ENCODE assay signal across 20 cellular contexts in the genomic region with DNA sequence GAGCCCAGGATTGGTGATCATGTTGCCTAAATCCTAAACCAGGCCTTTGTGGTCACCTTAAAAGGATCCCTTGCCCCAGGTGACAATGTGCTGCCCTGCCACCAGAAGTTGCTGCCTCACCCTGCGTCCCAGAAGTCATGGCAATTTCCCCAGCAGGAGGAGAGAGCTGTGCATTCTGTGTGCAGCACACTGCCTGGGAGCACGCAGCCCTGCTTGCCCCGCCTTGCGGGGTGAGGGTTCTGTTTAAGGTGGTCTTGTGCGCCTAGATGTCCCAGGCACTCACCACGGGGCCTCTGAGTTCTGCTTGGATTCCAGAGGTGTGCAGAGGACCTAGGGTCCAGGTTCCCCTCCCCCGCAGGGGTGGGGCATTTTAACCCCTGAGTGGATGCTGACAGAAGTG.
DNase-seq lines count a peak whose midpoint lies in the region; ATAC-seq and TF ChIP-seq lines count a peak whose summit lies in the region.
"Had no signal": no experiment of that assay in that cellular context is flagged by ENCODE, and none has a peak within 500 bp of the region (broad histone marks: within the 10 kb centered on the region; RNA-seq: fewer than 3 reads in every experiment).

No MANE protein-coding gene starts in this region.

- no CpG with 5 or more reads among the region's 7 CpGs for WGBS in neuronal stem cell (ENCODE audit: extremely low coverage in 2 of 2, insufficient read length in 2 of 2, insufficient replicate concordance in 1 of 2), 2 donors

- H3K36me3 ChIP-seq in neuronal stem cell (replicated peaks in 1 of 2; ENCODE audit: control insufficient read depth in 2 of 2, insufficient read depth in 2 of 2, low read length in 2 of 2): no peaks in the 10 kb centered on the region
- no peaks in the 10 kb centered on the region for H3K36me3 ChIP-seq in MM.1S (replicated peaks; ENCODE audit: insufficient read depth, low read length)

- CTCF ChIA-PET in WTC11 (lab: Charles Lee): interaction anchor here (1.3 to 2.7 kb wide), 7 partner anchors 10 to 118 kb away, joined by 3 to 12 read pairs (median 9); no protein-coding TSS in a partner anchor
- CTCF ChIA-PET in activated CD8-positive, alpha-beta T cell treated with anti-CD3 and anti-CD28 coated beads, Interleukin-2, amount 10 ng/mL, durations not matched to agents 7 days and 5 days (lab: Charles Lee): interaction anchor here (1.8 kb wide), 1 partner anchor 14 kb away, joined by 4 read pairs; no protein-coding TSS in a partner anchor

- no peak overlapping the region for H3K4ac ChIP-seq in neuronal stem cell (ENCODE audit: low read length)

- peaks cover 52% of the 10 kb centered on the region for H3K4me1 Mint-ChIP-seq in WTC11
- no peaks in the 10 kb centered on the region for H3K4me1 Mint-ChIP-seq in activated CD8-positive, alpha-beta T cell treated with anti-CD3 and anti-CD28 coated beads, Interleukin-2, amount 10 ng/mL, durations not matched to agents 7 days and 5 days (ENCODE audit: low read depth)

- H3K9me3 ChIP-seq in neuronal stem cell (replicated peaks in 1 of 2; ENCODE audit: control insufficient read depth in 2 of 2, insufficient read depth in 1 of 2, low read depth in 1 of 2, low read length in 2 of 2): peaks cover 0 to 3% of the 10 kb centered on the region in 2 donors
- H3K9me3 ChIP-seq in MM.1S (replicated peaks; ENCODE audit: insufficient read depth, low read length): no peaks in the 10 kb centered on the region
- H3K9me3 ChIP-seq: mucosa of descending colon, testis had no signal

- no peak overlapping the region for H2BK15ac ChIP-seq in neuronal stem cell (ENCODE audit: low read length)

- no peak overlapping the region for H3K14ac ChIP-seq in neuronal stem cell (ENCODE audit: low read length)

- H3K36me3 Mint-ChIP-seq in WTC11: no peaks in the 10 kb centered on the region
- H3K36me3 Mint-ChIP-seq in activated CD8-positive, alpha-beta T cell treated with anti-CD3 and anti-CD28 coated beads, Interleukin-2, amount 10 ng/mL, durations not matched to agents 7 days and 5 days (ENCODE audit: low read depth): peaks cover 7% of the 10 kb centered on the region

- no peak for TF ChIP-seq CTCF in WTC11 (IDR thresholded peaks at IDR 0.05)
- no peak for TF ChIP-seq CTCF in MM.1S (IDR thresholded peaks at IDR 0.05; ENCODE audit: low read length)

- H3K4me1 ChIP-seq in neuronal stem cell (ENCODE audit: control insufficient read depth in 2 of 2, insufficient read depth in 1 of 2, low read depth in 1 of 2, low read length in 2 of 2): peaks cover 0 to 8% of the 10 kb centered on the region in 2 donors
- no peaks in the 10 kb centered on the region for H3K4me1 ChIP-seq in MM.1S (ENCODE audit: low read length)

- H2BK5ac ChIP-seq in neuronal stem cell (ENCODE audit: low read length): no peak overlapping the region

- in situ Hi-C loops in G401 (cut with HindIII; ENCODE audit: low sequenced_read_pairs): no loop called here

- no peak overlapping the region for H2BK120ac ChIP-seq in neuronal stem cell (ENCODE audit: low read depth, low read length)

- H3F3A ChIP-seq in MM.1S (ENCODE audit: insufficient read depth, low read length): no peaks in the 10 kb centered on the region

- peak; percentile 71 for DNase-seq in G401 (ENCODE audit: low spot score)
- DNase-seq in WTC11 (ENCODE audit: low spot score): no peak
- no peak for DNase-seq in neuronal stem cell (ENCODE audit: low spot score)
- no peak for DNase-seq in NCI-H1417 treated with DMSO at 0.1 percent for 48 hours (lab: John Stamatoyannopoulos, UW)
- no peak for DNase-seq in activated CD8-positive, alpha-beta T cell treated with anti-CD3 and anti-CD28 coated beads, Interleukin-2, amount 10 ng/mL, durations not matched to agents 7 days and 5 days
- DNase-seq in MM.1S: no peak
- DNase-seq: activated CD8-positive, alpha-beta T cell treated with anti-CD3 and anti-CD28 coated beads for 36 hours; activated T-cell treated with anti-CD3 and anti-CD28 coated beads, Interleukin-2, amount 50 U/mL, for 72 hours; cortex of kidney; islet precursor cell; mucosa of descending colon; NCI-H1930; NCI-H524; stimulated activated CD4-positive, alpha-beta T cell treated with anti-CD3 and anti-CD28 coated beads, Interleukin-4, amount 100 ng/mL, for 4 hours; testis had no signal

- no peak overlapping the region for H3K4me3 ChIP-seq in neuronal stem cell (ENCODE audit: low read length in 2 of 2)
- H3K4me3 ChIP-seq in MM.1S (ENCODE audit: low read length): no peak overlapping the region
- H3K4me3 ChIP-seq: BLaER1 treated with 17β-estradiol and CSF1 and Interleukin-3, amounts not matched to agents 10 nM and 100 nM; mucosa of descending colon; testis had no signal

- H3K18ac ChIP-seq in neuronal stem cell (ENCODE audit: low read length): peak overlapping the region; percentile 15

- H3K27me3 Mint-ChIP-seq in WTC11 (ENCODE audit: low read depth): no peaks in the 10 kb centered on the region
- no peaks in the 10 kb centered on the region for H3K27me3 Mint-ChIP-seq in activated CD8-positive, alpha-beta T cell treated with anti-CD3 and anti-CD28 coated beads, Interleukin-2, amount 10 ng/mL, durations not matched to agents 7 days and 5 days (ENCODE audit: low read depth)
- H3K27me3 Mint-ChIP-seq: activated CD8-positive, alpha-beta T cell treated with anti-CD3 and anti-CD28 coated beads for 36 hours had no signal

- no peaks in the 10 kb centered on the region for H3K79me1 ChIP-seq in neuronal stem cell (ENCODE audit: low read depth, low read length)

- H4K20me1 ChIP-seq in MM.1S (ENCODE audit: insufficient read depth, low read length): no peaks in the 10 kb centered on the region

- H3K27ac Mint-ChIP-seq in WTC11: peak overlapping the region; percentile 42; the same call in 1 of the 2 replicates
- no peak overlapping the region for H3K27ac Mint-ChIP-seq in activated CD8-positive, alpha-beta T cell treated with anti-CD3 and anti-CD28 coated beads, Interleukin-2, amount 10 ng/mL, durations not matched to agents 7 days and 5 days
- H3K27ac Mint-ChIP-seq: activated CD8-positive, alpha-beta T cell treated with anti-CD3 and anti-CD28 coated beads for 36 hours; activated T-cell treated with anti-CD3 and anti-CD28 coated beads, Interleukin-2, amount 50 U/mL, for 72 hours had no signal

- H2AK5ac ChIP-seq in neuronal stem cell (ENCODE audit: low read depth, low read length): no peak overlapping the region

- POLR2A ChIA-PET in WTC11 (lab: Charles Lee): no interaction called here
- POLR2A ChIA-PET in activated CD8-positive, alpha-beta T cell treated with anti-CD3 and anti-CD28 coated beads, Interleukin-2, amount 10 ng/mL, durations not matched to agents 7 days and 5 days (lab: Charles Lee): no interaction called here

- no peak overlapping the region for H2AFZ ChIP-seq in neuronal stem cell (ENCODE audit: low read length)
- no peak overlapping the region for H2AFZ ChIP-seq in MM.1S (ENCODE audit: low read length)

- H4K8ac ChIP-seq in neuronal stem cell (ENCODE audit: low read depth, low read length): no peak overlapping the region

- H3K23ac ChIP-seq in neuronal stem cell (ENCODE audit: low read depth, low read length, poor library complexity): no peak overlapping the region

- H3K4me3 Mint-ChIP-seq in WTC11: no peak overlapping the region
- H3K4me3 Mint-ChIP-seq in activated CD8-positive, alpha-beta T cell treated with anti-CD3 and anti-CD28 coated beads, Interleukin-2, amount 10 ng/mL, durations not matched to agents 7 days and 5 days: no peak overlapping the region
- H3K4me3 Mint-ChIP-seq: activated CD8-positive, alpha-beta T cell treated with anti-CD3 and anti-CD28 coated beads for 36 hours; activated T-cell treated with anti-CD3 and anti-CD28 coated beads, Interleukin-2, amount 50 U/mL, for 72 hours had no signal

- H3K79me2 ChIP-seq in MM.1S (ENCODE audit: low read length): no peaks in the 10 kb centered on the region

- no peaks in the 10 kb centered on the region for H3K27me3 ChIP-seq in neuronal stem cell (ENCODE audit: control insufficient read depth in 3 of 3, insufficient read depth in 3 of 3, low read depth in 1 of 3, low read length in 3 of 3)
- H3K27me3 ChIP-seq in MM.1S (replicated peaks; ENCODE audit: insufficient read depth, low read length): no peaks in the 10 kb centered on the region
- H3K27me3 ChIP-seq: BLaER1 treated with 17β-estradiol and CSF1 and Interleukin-3, amounts not matched to agents 10 nM and 100 nM; testis had no signal

- H3K4me2 ChIP-seq in neuronal stem cell (ENCODE audit: insufficient read depth, low read length, poor library complexity, severe bottlenecking) (no peak overlapping the region), MM.1S (ENCODE audit: low read depth, low read length) (no peak overlapping the region)
- H3K4me2 ChIP-seq: BLaER1 treated with 17β-estradiol and CSF1 and Interleukin-3, amounts not matched to agents 10 nM and 100 nM had no signal

- H4K91ac ChIP-seq in neuronal stem cell (ENCODE audit: low read depth, low read length, poor library complexity): no peak overlapping the region

- ATAC-seq in WTC11: peak; percentile 64
- peak; percentile 37 for ATAC-seq in esophagus mucosa
- ATAC-seq in GM19397 (IDR thresholded peaks at IDR 0.05; ENCODE audit: unreplicated experiment): no peak
- no peak for ATAC-seq in activated CD8-positive, alpha-beta T cell treated with anti-CD3 and anti-CD28 coated beads, Interleukin-2, amount 10 ng/mL, durations not matched to agents 7 days and 5 days
- ATAC-seq: activated CD8-positive, alpha-beta T cell treated with anti-CD3 and anti-CD28 coated beads for 36 hours; activated T-cell treated with anti-CD3 and anti-CD28 coated beads, Interleukin-2, amount 50 U/mL, for 72 hours; HCT116; mucosa of descending colon had no signal

- H3K9ac ChIP-seq in neuronal stem cell (ENCODE audit: low read depth, low read length, poor library complexity): no peak overlapping the region
- H3K9ac ChIP-seq in MM.1S (ENCODE audit: low read length): no peak overlapping the region
- H3K9ac ChIP-seq: BLaER1 treated with 17β-estradiol and CSF1 and Interleukin-3, amounts not matched to agents 10 nM and 100 nM had no signal

- H3K27ac ChIP-seq in neuronal stem cell (replicated peaks; ENCODE audit: low read length): no peak overlapping the region
- no peak overlapping the region for H3K27ac ChIP-seq in MM.1S (ENCODE audit: low read length)
- H3K27ac ChIP-seq: BLaER1 treated with 17β-estradiol and CSF1 and Interleukin-3, amounts not matched to agents 10 nM and 100 nM; epithelial cell of prostate had no signal

- H3K9me3 Mint-ChIP-seq in WTC11: no peaks in the 10 kb centered on the region
- H3K9me3 Mint-ChIP-seq in activated CD8-positive, alpha-beta T cell treated with anti-CD3 and anti-CD28 coated beads, Interleukin-2, amount 10 ng/mL, durations not matched to agents 7 days and 5 days (ENCODE audit: insufficient read depth): no peaks in the 10 kb centered on the region
- H3K9me3 Mint-ChIP-seq: activated T-cell treated with anti-CD3 and anti-CD28 coated beads, Interleukin-2, amount 50 U/mL, for 72 hours had no signal

- H2BK12ac ChIP-seq in neuronal stem cell (ENCODE audit: low read length): no peak overlapping the region

- H3K9me2 ChIP-seq in MM.1S (replicated peaks; ENCODE audit: insufficient read depth, low read length): no peaks in the 10 kb centered on the region

Comparison
In these comparisons a context has a peak if more than half of its experiments do, and no peak if none do; other contexts are left out.
1. ATAC-seq: peak in WTC11 (single experiment) and esophagus mucosa (single experiment); none in GM19397 (single experiment) and activated CD8-positive, alpha-beta T cell treated with anti-CD3 and anti-CD28 coated beads, Interleukin-2, amount 10 ng/mL, durations not matched to agents 7 days and 5 days (single experiment).